26 cellular contexts compared by ENCODE assay signal in genomic region chr12:49501895-49502294, GRCh38. TPM values are rescaled to one million over a fixed set of nuclear protein-coding genes. Genes with fewer than 3 reads are reported as not detected.
DNase-seq lines count a peak whose midpoint lies in the region; ATAC-seq, FAIRE-seq and TF ChIP-seq lines count a peak whose summit lies in the region.
"Had no signal": no experiment of that assay in that cellular context is flagged by ENCODE, and none has a peak within 500 bp of the region (broad histone marks: within the 10 kb centered on the region; RNA-seq: fewer than 3 reads in every experiment).

No MANE protein-coding gene starts in this region.

- H3K36me3 ChIP-seq in CD4-positive, CD25-positive, alpha-beta regulatory T cell (ENCODE audit: control insufficient read depth, insufficient read depth, low read length): no peaks in the 10 kb centered on the region
- H3K36me3 ChIP-seq in SJSA1 (peaks cover 52% of the 10 kb centered on the region), mesenchymal stem cell (ENCODE audit: control insufficient read depth in 1 of 2, insufficient read depth in 2 of 2, low read depth in 1 of 2, low read length in 2 of 2) (peaks cover 10 to 39% of the 10 kb centered on the region in 2 experiments), trophoblast cell (ENCODE audit: control insufficient read depth in 1 of 2, insufficient read depth in 2 of 2, low read length in 2 of 2) (peaks cover 9 to 10% of the 10 kb centered on the region in 2 experiments)

- no peaks in the 10 kb centered on the region for H3K9me3 ChIP-seq in CD4-positive, CD25-positive, alpha-beta regulatory T cell (ENCODE audit: control insufficient read depth in 2 of 2, low read length in 2 of 2)
- H3K9me3 ChIP-seq in SJSA1 (replicated peaks) (no peaks in the 10 kb centered on the region; the same call in 1 of the 2 replicates), mesenchymal stem cell (ENCODE audit: control insufficient read depth, low read length) (no peaks in the 10 kb centered on the region), trophoblast cell (ENCODE audit: insufficient read depth, low read depth, low read length) (no peaks in the 10 kb centered on the region)
- H3K9me3 ChIP-seq: body of pancreas, lower lobe of right lung had no signal

- no peak overlapping the region for H4K12ac ChIP-seq in trophoblast cell (ENCODE audit: low read depth, low read length)

- no peak overlapping the region for H3K18ac ChIP-seq in mesenchymal stem cell (ENCODE audit: low read depth in 1 of 2, low read length in 2 of 2)
- H3K18ac ChIP-seq in trophoblast cell (ENCODE audit: low read length): no peak overlapping the region

- ATAC-seq in CD4-positive, CD25-positive, alpha-beta regulatory T cell (ENCODE audit: low read depth in 2 of 2): no peak
- ATAC-seq: activated T-helper 17 cell treated with anti-CD3 and anti-CD28 coated beads, Interleukin-2, amount 50 U/mL, for 72 hours; body of pancreas; K562; lower lobe of right lung; sciatic nerve; stimulated activated naive CD8-positive, alpha-beta T cell treated with anti-CD3 and anti-CD28 coated beads, Interleukin-15, amount 100 ng/mL, for 72 hours had no signal

- no peak overlapping the region for H3K23ac ChIP-seq in mesenchymal stem cell (ENCODE audit: low read length in 2 of 2)
- no peak overlapping the region for H3K23ac ChIP-seq in trophoblast cell (ENCODE audit: low read length)

- peak in 1 of 3 donors; percentile 24 for DNase-seq in CD4-positive, CD25-positive, alpha-beta regulatory T cell
- DNase-seq in GM12892 (ENCODE audit: insufficient read length): no peak
- DNase-seq in SJSA1 (ENCODE audit: low read depth in 1 of 2, low spot score in 2 of 2): no peak
- no peak for DNase-seq in mesenchymal stem cell
- no peak for DNase-seq in stimulated activated CD4-positive, alpha-beta T cell treated with anti-CD3 and anti-CD28 coated beads, Interleukin-4, amount 100 ng/mL, for 24 hours
- DNase-seq in DMS153 (lab: John Stamatoyannopoulos, UW): no peak
- DNase-seq in T-helper 1 cell: no peak
- DNase-seq in trophoblast cell: no peak
- DNase-seq: activated CD4-positive, alpha-beta T cell treated with anti-CD3 and anti-CD28 coated beads for 4 hours; body of pancreas; DMS79 treated with DMSO at 0.1 percent for 48 hours; kidney glomerular epithelial cell; lower lobe of right lung; NCI-H1417 treated with DMSO at 0.1 percent for 48 hours; NCI-H2081 treated with DMSO at 0.1 percent for 48 hours; posterior cingulate gyrus; SHP77; stimulated activated CD4-positive, alpha-beta T cell treated with anti-CD3 and anti-CD28 coated beads, Interleukin-15, amount 100 ng/mL, for 24 hours; stimulated activated naive CD8-positive, alpha-beta T cell treated with anti-CD3 and anti-CD28 coated beads, Interleukin-15, amount 100 ng/mL, for 72 hours had no signal

- no peak overlapping the region for H3K4ac ChIP-seq in mesenchymal stem cell (ENCODE audit: low read depth in 1 of 2, low read length in 2 of 2)
- no peak overlapping the region for H3K4ac ChIP-seq in trophoblast cell (ENCODE audit: low read depth, low read length)

- H3K4me3 Mint-ChIP-seq in CD4-positive, CD25-positive, alpha-beta regulatory T cell: no peak overlapping the region
- H3K4me3 Mint-ChIP-seq: activated T-helper 17 cell treated with anti-CD3 and anti-CD28 coated beads, Interleukin-2, amount 50 U/mL, for 72 hours; neural progenitor cell; stimulated activated naive CD8-positive, alpha-beta T cell treated with anti-CD3 and anti-CD28 coated beads, Interleukin-15, amount 100 ng/mL, for 72 hours; type B pancreatic cell had no signal

- H2AK5ac ChIP-seq in mesenchymal stem cell (ENCODE audit: low read length, severe bottlenecking) (no peak overlapping the region), trophoblast cell (ENCODE audit: low read length) (no peak overlapping the region)

- H3K27me3 Mint-ChIP-seq in CD4-positive, CD25-positive, alpha-beta regulatory T cell: peaks cover 5% of the 10 kb centered on the region
- H3K27me3 Mint-ChIP-seq: activated T-helper 17 cell treated with anti-CD3 and anti-CD28 coated beads, Interleukin-2, amount 50 U/mL, for 72 hours; stimulated activated naive CD8-positive, alpha-beta T cell treated with anti-CD3 and anti-CD28 coated beads, Interleukin-15, amount 100 ng/mL, for 72 hours; type B pancreatic cell had no signal

- H2BK120ac ChIP-seq in mesenchymal stem cell (ENCODE audit: low read depth, low read length) (no peak overlapping the region), trophoblast cell (ENCODE audit: insufficient read depth, low read length, poor library complexity) (no peak overlapping the region)

- H3K14ac ChIP-seq in mesenchymal stem cell (ENCODE audit: low read length in 2 of 2) (no peak overlapping the region), trophoblast cell (ENCODE audit: low read length) (no peak overlapping the region)

- H3K9me3 Mint-ChIP-seq in CD4-positive, CD25-positive, alpha-beta regulatory T cell: no peaks in the 10 kb centered on the region
- H3K9me3 Mint-ChIP-seq: activated T-helper 17 cell treated with anti-CD3 and anti-CD28 coated beads, Interleukin-2, amount 50 U/mL, for 72 hours; neural progenitor cell; stimulated activated naive CD8-positive, alpha-beta T cell treated with anti-CD3 and anti-CD28 coated beads, Interleukin-15, amount 100 ng/mL, for 72 hours; type B pancreatic cell had no signal

- H4K91ac ChIP-seq in mesenchymal stem cell (ENCODE audit: low read length) (no peak overlapping the region), trophoblast cell (ENCODE audit: low read depth, low read length) (no peak overlapping the region)

- peaks cover 4% of the 10 kb centered on the region for H3K36me3 Mint-ChIP-seq in CD4-positive, CD25-positive, alpha-beta regulatory T cell

- peaks cover 6 to 18% (median 12%) of the 10 kb centered on the region in 4 donors for H3K4me1 Mint-ChIP-seq in CD4-positive, CD25-positive, alpha-beta regulatory T cell
- H3K4me1 Mint-ChIP-seq: activated T-helper 17 cell treated with anti-CD3 and anti-CD28 coated beads, Interleukin-2, amount 50 U/mL, for 72 hours; neural progenitor cell had no signal

- no peak for TF ChIP-seq POLR2A in GM12892 (IDR thresholded peaks at IDR 0.05; ENCODE audit: low read depth, low read length)

- H3K79me1 ChIP-seq in mesenchymal stem cell (replicated peaks; ENCODE audit: low read length, poor library complexity, severe bottlenecking) (peaks cover 4% of the 10 kb centered on the region), trophoblast cell (ENCODE audit: low read length) (no peaks in the 10 kb centered on the region)

- H2BK12ac ChIP-seq in mesenchymal stem cell (ENCODE audit: low read length in 2 of 2) (no peak overlapping the region), trophoblast cell (ENCODE audit: low read length) (no peak overlapping the region)

- 100% methylated on average over 1 of the region's 1 CpG for WGBS in mesenchymal stem cell
- no CpG with 5 or more reads among the region's 1 CpG for WGBS in trophoblast cell (ENCODE audit: extremely low coverage, insufficient coverage, insufficient read length)

- H2BK15ac ChIP-seq in mesenchymal stem cell (ENCODE audit: low read depth, poor library complexity, severe bottlenecking): no peak overlapping the region

- no peak overlapping the region for H4K8ac ChIP-seq in mesenchymal stem cell (ENCODE audit: low read length)
- no peak overlapping the region for H4K8ac ChIP-seq in trophoblast cell (ENCODE audit: low read depth, low read length)

- H2AFZ ChIP-seq in mesenchymal stem cell (ENCODE audit: low read depth, low read length): no peak overlapping the region
- H2AFZ ChIP-seq in trophoblast cell (ENCODE audit: insufficient read depth, low read length, poor library complexity): no peak overlapping the region
- H2AFZ ChIP-seq: neural progenitor cell had no signal

- no peak overlapping the region for H2BK5ac ChIP-seq in mesenchymal stem cell (ENCODE audit: low read depth, low read length, poor library complexity, severe bottlenecking)
- H2BK5ac ChIP-seq in trophoblast cell (ENCODE audit: low read depth, low read length, poor library complexity): no peak overlapping the region

- H3K4me1 ChIP-seq in CD4-positive, CD25-positive, alpha-beta regulatory T cell (ENCODE audit: control insufficient read depth, insufficient read depth, low read length, poor library complexity, severe bottlenecking): no peaks in the 10 kb centered on the region
- H3K4me1 ChIP-seq in SJSA1 (replicated peaks) (peaks cover 47% of the 10 kb centered on the region), mesenchymal stem cell (ENCODE audit: control insufficient read depth, insufficient read depth, low read depth, low read length) (peaks cover 6% of the 10 kb centered on the region), trophoblast cell (ENCODE audit: control insufficient read depth in 1 of 2, insufficient read depth in 2 of 2, low read length in 2 of 2) (peaks cover 0 to 4% of the 10 kb centered on the region in 2 experiments)
- H3K4me1 ChIP-seq: body of pancreas, lower lobe of right lung, neural progenitor cell had no signal

- H3K9ac ChIP-seq in mesenchymal stem cell (ENCODE audit: low read length): no peak overlapping the region
- no peak overlapping the region for H3K9ac ChIP-seq in trophoblast cell (ENCODE audit: low read length)
- H3K9ac ChIP-seq: neural progenitor cell had no signal

- FAIRE-seq in GM12892 (lab: Jason Lieb, UNC): peak; percentile 17
- FAIRE-seq: GM19239, K562, TTC549 had no signal

- H3K79me2 ChIP-seq in trophoblast cell (ENCODE audit: control insufficient read depth, insufficient read depth, low read length, poor library complexity): no peaks in the 10 kb centered on the region

- peak overlapping the region in 2 of 3 donors; percentile 10 to 72 for H3K27ac Mint-ChIP-seq in CD4-positive, CD25-positive, alpha-beta regulatory T cell
- H3K27ac Mint-ChIP-seq: activated T-helper 17 cell treated with anti-CD3 and anti-CD28 coated beads, Interleukin-2, amount 50 U/mL, for 72 hours; neural progenitor cell; type B pancreatic cell had no signal

- no peak overlapping the region for H3K4me2 ChIP-seq in mesenchymal stem cell (ENCODE audit: low read length, poor library complexity, severe bottlenecking)
- H3K4me2 ChIP-seq in trophoblast cell (ENCODE audit: low read length): no peak overlapping the region
- H3K4me2 ChIP-seq: neural progenitor cell had no signal

- H3K4me3 ChIP-seq in CD4-positive, CD25-positive, alpha-beta regulatory T cell (ENCODE audit: low read depth, low read length): no peak overlapping the region
- no peak overlapping the region for H3K4me3 ChIP-seq in SJSA1
- H3K4me3 ChIP-seq in mesenchymal stem cell (ENCODE audit: insufficient read depth in 1 of 2, low read depth in 1 of 2, low read length in 2 of 2): no peak overlapping the region
- no peak overlapping the region for H3K4me3 ChIP-seq in trophoblast cell (ENCODE audit: low read depth, low read length)
- H3K4me3 ChIP-seq: body of pancreas, K562, lower lobe of right lung, neural progenitor cell had no signal

- no peaks in the 10 kb centered on the region for H3K27me3 ChIP-seq in CD4-positive, CD25-positive, alpha-beta regulatory T cell (ENCODE audit: control insufficient read depth, insufficient read depth, low read length)
- H3K27me3 ChIP-seq in SJSA1 (replicated peaks) (no peaks in the 10 kb centered on the region), mesenchymal stem cell (ENCODE audit: control insufficient read depth in 1 of 2, insufficient read depth in 1 of 2, low read length in 2 of 2) (no peaks in the 10 kb centered on the region), trophoblast cell (ENCODE audit: insufficient read depth, low read length) (no peaks in the 10 kb centered on the region)
- H3K27me3 ChIP-seq: body of pancreas, neural progenitor cell had no signal

- H3K27ac ChIP-seq in CD4-positive, CD25-positive, alpha-beta regulatory T cell (ENCODE audit: insufficient read depth, low read length, poor library complexity, severe bottlenecking): no peak overlapping the region
- H3K27ac ChIP-seq in SJSA1 (peak overlapping the region; percentile 23), mesenchymal stem cell (ENCODE audit: low read length, poor library complexity, severe bottlenecking) (peak overlapping the region; percentile 56), trophoblast cell (ENCODE audit: low read depth, low read length) (no peak overlapping the region)
- H3K27ac ChIP-seq: body of pancreas, lower lobe of right lung, neural progenitor cell had no signal

RNA-seq across cellular contexts. Expression of gene KCNH3, which starts 36.9 kb away (rescaled TPM):
- total RNA-seq in CD4-positive, CD25-positive, alpha-beta regulatory T cell: 1.2 TPM
- 1 to 10 TPM; 1.1 to 2.1 (median 1.5) TPM for polyA plus RNA-seq in CD4-positive, CD25-positive, alpha-beta regulatory T cell
- 0.36 TPM for polyA plus RNA-seq in GM12892 (2012; ENCODE audit: missing spikeins)
- 0.08 and 0.53 TPM in 2 replicates for total RNA-seq in SJSA1 (2014; rRNA removed; shearing (Covaris generic))
- 0.03 TPM for polyA plus RNA-seq in mesenchymal stem cell (2013, experiment 1 of 2)
- 0.01 TPM for polyA plus RNA-seq in mesenchymal stem cell (2013, experiment 2 of 2)
- polyA plus RNA-seq in trophoblast cell (2013): 0.01 TPM in 1 of 2 replicates, not detected in the other

Comparison
In these comparisons a context has a peak if more than half of its experiments do, and no peak if none do; other contexts are left out.
1. H3K27ac ChIP-seq: peak in SJSA1 (single experiment) and mesenchymal stem cell (single experiment); none in CD4-positive, CD25-positive, alpha-beta regulatory T cell (single experiment) and trophoblast cell (single experiment).